Comparison of ENCODE assay signal across 8 cellular contexts in the genomic region with DNA sequence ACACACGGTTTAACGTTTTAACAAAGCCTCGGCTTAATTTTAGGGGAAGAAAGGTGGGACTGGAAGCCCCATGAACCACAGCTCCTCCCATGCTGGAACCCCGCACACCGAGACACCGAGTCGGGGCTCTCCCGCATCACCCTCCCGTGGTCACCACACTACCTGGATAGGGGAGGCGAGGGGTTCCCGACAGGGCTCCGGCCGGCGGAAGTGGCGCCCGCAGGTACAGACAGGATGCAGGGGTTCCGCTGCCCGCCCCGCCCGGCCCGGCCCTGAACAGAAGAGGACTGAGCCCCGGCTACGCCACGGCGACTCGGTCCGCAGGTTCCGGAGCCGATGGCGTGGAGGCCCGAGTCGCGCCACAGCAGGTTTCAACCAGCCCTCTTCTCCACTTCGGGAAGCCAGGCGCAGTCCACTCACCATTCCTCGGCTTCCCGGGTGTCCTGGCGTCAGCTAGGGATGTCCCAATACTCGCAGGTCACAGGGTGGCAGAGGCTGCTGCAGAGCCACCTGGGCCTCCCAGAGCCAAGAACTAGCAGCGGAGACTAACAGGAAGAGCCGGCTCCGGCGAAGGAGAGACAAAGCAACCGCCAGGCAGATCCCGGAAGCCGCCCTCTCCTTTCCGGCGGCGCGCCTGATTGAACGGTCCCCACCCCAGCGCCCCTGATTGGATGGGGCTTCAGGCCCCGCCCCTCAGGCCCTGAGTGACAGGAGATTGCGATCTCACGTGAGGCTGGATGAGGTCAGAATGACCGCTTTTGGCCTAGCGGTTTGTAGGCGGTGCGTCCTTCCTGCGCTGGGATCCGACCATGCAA. TPM values are rescaled to one million over a fixed set of nuclear protein-coding genes. Genes with fewer than 3 reads are reported as not detected.
DNase-seq lines count a peak whose midpoint lies in the region; ATAC-seq and TF ChIP-seq lines count a peak whose summit lies in the region.

A gene (minus strand): TSS at position 580 of the 815 bp plus-strand sequence. CDS start 157 bp downstream, at position 423.

- H3K36me3 ChIP-seq in SU-DHL-6 (ENCODE audit: low read length) (peaks cover 32% of the 10 kb centered on the region), trophoblast cell (ENCODE audit: control insufficient read depth in 1 of 2, insufficient read depth in 2 of 2, low read length in 2 of 2) (peaks cover 10 to 17% of the 10 kb centered on the region in 2 experiments), transverse colon (peaks cover 0 to 30% (median 12%) of the 10 kb centered on the region in 4 donors)

- peaks cover 27% of the 10 kb centered on the region; the same call in 1 of the 2 replicates for H3K9me3 ChIP-seq in SU-DHL-6 (ENCODE audit: insufficient read depth, low read length)
- H3K9me3 ChIP-seq in trophoblast cell (ENCODE audit: insufficient read depth, low read depth, low read length): peaks cover 3% of the 10 kb centered on the region
- H3K9me3 ChIP-seq in transverse colon: peaks cover 6 to 18% of the 10 kb centered on the region in 2 donors

- intact Hi-C loops in cardiac septum (cut with DNase I) (loop anchor here (2.0 kb wide), 1 partner anchor 25 kb away; a partner anchor contains a TSS), transverse colon (cut with DNase I; ENCODE audit: low total_unique reads) (no loop called here)

- peaks cover 0 to 1% of the 10 kb centered on the region in 2 experiments for H3K4me1 ChIP-seq in trophoblast cell (ENCODE audit: control insufficient read depth in 1 of 2, insufficient read depth in 2 of 2, low read length in 2 of 2)
- H3K4me1 ChIP-seq in transverse colon: peaks cover 5 to 17% (median 8%) of the 10 kb centered on the region in 4 donors

- H2BK5ac ChIP-seq in trophoblast cell (ENCODE audit: low read depth, low read length, poor library complexity): peak within 1 kb of the TSS; percentile 83

- peak within 1 kb of the TSS; percentile 91 for H3K14ac ChIP-seq in trophoblast cell (ENCODE audit: low read length)

- H4K91ac ChIP-seq in trophoblast cell (ENCODE audit: low read depth, low read length): peak within 1 kb of the TSS; percentile 84

- peak within 1 kb of the TSS; percentile 93 for H2AFZ ChIP-seq in SU-DHL-6 (ENCODE audit: low read depth, low read length, severe bottlenecking)
- peak within 1 kb of the TSS; percentile 83 for H2AFZ ChIP-seq in trophoblast cell (ENCODE audit: insufficient read depth, low read length, poor library complexity)

- no peaks in the 10 kb centered on the region for H3K27me3 ChIP-seq in SU-DHL-6 (ENCODE audit: low read length)
- H3K27me3 ChIP-seq in trophoblast cell (ENCODE audit: insufficient read depth, low read length): no peaks in the 10 kb centered on the region
- H3K27me3 ChIP-seq in transverse colon: no peaks in the 10 kb centered on the region

- peak; percentile 100 for ATAC-seq in HG02763 (IDR thresholded peaks at IDR 0.05; ENCODE audit: unreplicated experiment)

- peak within 1 kb of the TSS; percentile 84 for H2BK120ac ChIP-seq in trophoblast cell (ENCODE audit: insufficient read depth, low read length, poor library complexity)

- peak within 1 kb of the TSS; percentile 97 for H3K4me3 ChIP-seq in GM12875 (ENCODE audit: low read depth, low read length)
- peak within 1 kb of the TSS; percentile 99 for H3K4me3 ChIP-seq in SU-DHL-6 (ENCODE audit: insufficient read depth, low read length, poor library complexity, severe bottlenecking)
- H3K4me3 ChIP-seq in trophoblast cell (ENCODE audit: low read depth, low read length): peak within 1 kb of the TSS; percentile 98
- peak within 1 kb of the TSS; percentile 73 to 94 (median 78) for H3K4me3 ChIP-seq in transverse colon

- DNase-seq in NCI-H1417 (lab: John Stamatoyannopoulos, UW) (peak; percentile 86 to 98 (median 97)), cardiac septum (ENCODE audit: low spot score) (peak; percentile 97), trophoblast cell (peak; percentile 98 to 99), transverse colon (peak; percentile 98)
- DNase-seq in activated naive CD8-positive, alpha-beta T cell treated with anti-CD3 and anti-CD28 coated beads, Interleukin-2, amount 50 U/mL, for 16 hours (ENCODE audit: low read depth, low spot score): peak; percentile 87

- peak within 1 kb of the TSS; percentile 95 for H4K12ac ChIP-seq in trophoblast cell (ENCODE audit: low read depth, low read length)

- H2BK12ac ChIP-seq in trophoblast cell (ENCODE audit: low read length): no peak within 1 kb of the TSS

- in situ Hi-C loops in transverse colon (cut with MboI; ENCODE audit: low pct_ligation_motif_present in 1 of 4, low pct_unique_long_range_greater_than_20kb in 1 of 4, low sequenced_read_pairs in 3 of 4): no loop called here

- no peaks in the 10 kb centered on the region for H3F3A ChIP-seq in SU-DHL-6 (ENCODE audit: insufficient read depth)

- H3K4me2 ChIP-seq in SU-DHL-6 (ENCODE audit: low read depth, low read length, poor library complexity, severe bottlenecking) (peak within 1 kb of the TSS; percentile 93), trophoblast cell (ENCODE audit: low read length) (peak within 1 kb of the TSS; percentile 73)

- peak within 1 kb of the TSS; percentile 94 for H3K18ac ChIP-seq in trophoblast cell (ENCODE audit: low read length)

- no peaks in the 10 kb centered on the region for H4K20me1 ChIP-seq in SU-DHL-6 (ENCODE audit: low read depth, low read length)

- H3K4ac ChIP-seq in trophoblast cell (ENCODE audit: low read depth, low read length): peak within 1 kb of the TSS; percentile 53

- peak within 1 kb of the TSS; percentile 78 for H4K8ac ChIP-seq in trophoblast cell (ENCODE audit: low read depth, low read length)

- TF ChIP-seq CTCF in GM12875 (IDR thresholded peaks at IDR 0.05; ENCODE audit: borderline replicate concordance, insufficient read depth, low read depth, low read length): no peak
- TF ChIP-seq CTCF in SU-DHL-6 (IDR thresholded peaks at IDR 0.05; ENCODE audit: insufficient read depth, low read length, poor library complexity, severe bottlenecking): no peak
- TF ChIP-seq CTCF in transverse colon (IDR thresholded peaks at IDR 0.05): no peak

- no peaks in the 10 kb centered on the region for H3K9me2 ChIP-seq in SU-DHL-6 (replicated peaks; ENCODE audit: insufficient read depth, low read length)

- TF ChIP-seq EP300 in transverse colon (IDR thresholded peaks at IDR 0.05; ENCODE audit: low read depth): no peak

- WGBS in trophoblast cell (ENCODE audit: extremely low coverage, insufficient coverage, insufficient read length): no CpG with 5 or more reads among the region's 61 CpGs
- WGBS in transverse colon (ENCODE audit: low coverage in 1 of 2), 2 donors: 0% methylated on average over 3 to 42 of the region's 61 CpGs

- H3K27ac ChIP-seq in SU-DHL-6 (ENCODE audit: low read depth, low read length): peak within 1 kb of the TSS; percentile 82
- H3K27ac ChIP-seq in trophoblast cell (ENCODE audit: low read depth, low read length): peak within 1 kb of the TSS; percentile 88
- peak within 1 kb of the TSS; percentile 91 to 95 (median 92) for H3K27ac ChIP-seq in transverse colon

- H3K79me2 ChIP-seq in SU-DHL-6 (ENCODE audit: insufficient read depth, low read length) (peaks cover 28% of the 10 kb centered on the region), trophoblast cell (ENCODE audit: control insufficient read depth, insufficient read depth, low read length, poor library complexity) (peaks cover 8% of the 10 kb centered on the region)

- H3K23ac ChIP-seq in trophoblast cell (ENCODE audit: low read length): no peak within 1 kb of the TSS

- H3K9ac ChIP-seq in SU-DHL-6 (ENCODE audit: low read length) (peak within 1 kb of the TSS; percentile 92), trophoblast cell (ENCODE audit: low read length) (peak within 1 kb of the TSS; percentile 94)

- H3K79me1 ChIP-seq in trophoblast cell (ENCODE audit: low read length): peaks cover 6% of the 10 kb centered on the region

- peak within 1 kb of the TSS; percentile 2 for H2AK5ac ChIP-seq in trophoblast cell (ENCODE audit: low read length)

- TF ChIP-seq POLR2A in transverse colon (IDR thresholded peaks at IDR 0.05): peak; percentile 92

RNA-seq across cellular contexts. Expression of the gene that starts here (rescaled TPM):
- 3.1 TPM for total RNA-seq in cardiac septum
- polyA plus RNA-seq in trophoblast cell (2013): 7.1 and 7.2 TPM in 2 replicates
- total RNA-seq in transverse colon: 10 to 100 TPM in 1 of 4 donors, 1 to 10 TPM in 3; 2.4 to 26.2 (median 4.9) TPM

Comparison
In these comparisons a context has a peak if more than half of its experiments do, and no peak if none do; other contexts are left out.
1. Peak in every context shown above with its lines: DNase-seq, ATAC-seq, H3K4me3 ChIP-seq and H3K27ac ChIP-seq.